8 cellular contexts compared by ENCODE assay signal in the genomic region with DNA sequence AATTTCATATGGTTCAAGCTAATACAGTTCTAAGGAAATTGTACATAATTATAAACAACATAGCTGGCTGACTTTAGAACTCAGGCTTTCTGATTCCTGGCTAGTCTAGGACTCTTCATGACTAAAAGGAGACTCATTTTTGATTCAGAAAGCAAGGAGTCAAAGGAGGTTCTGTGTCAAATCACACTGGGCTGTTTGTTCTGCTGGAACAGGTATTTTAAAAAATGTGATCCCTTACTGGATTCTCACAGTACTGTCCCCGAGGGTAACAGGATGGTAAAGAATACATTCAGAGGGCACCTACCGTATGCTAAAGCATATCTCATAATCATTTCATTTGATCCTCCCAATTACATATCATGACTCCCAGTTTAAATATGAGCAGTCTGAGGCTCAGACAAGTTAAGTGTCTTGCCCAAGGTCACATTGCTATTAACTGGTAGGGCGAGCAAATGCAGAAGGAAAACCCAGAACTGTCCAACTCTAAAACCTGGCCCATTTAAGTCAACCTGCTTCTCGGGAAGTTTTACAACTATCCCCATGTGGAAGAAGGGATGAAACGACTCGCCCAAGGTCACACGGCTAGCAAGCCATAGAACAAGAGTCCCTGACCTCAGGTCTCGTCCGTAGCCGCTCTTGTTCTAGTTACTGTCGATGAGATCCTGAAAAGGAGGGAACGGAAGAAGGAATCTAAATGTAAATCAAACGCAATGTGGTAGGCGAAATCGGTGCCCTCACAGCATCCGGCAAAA. TPM values are rescaled to one million over a fixed set of nuclear protein-coding genes. Genes with fewer than 3 reads are reported as not detected.
DNase-seq lines count a peak whose midpoint lies in the region; ATAC-seq and TF ChIP-seq lines count a peak whose summit lies in the region.

No MANE protein-coding gene starts in this region.

- H3K4me1 Mint-ChIP-seq in naive thymus-derived CD8-positive, alpha-beta T cell, result peaks cover 7 to 30% (median 20%) of the 10 kb centered on the region in 4 donors

- H3K4me1 ChIP-seq in HAP-1 (peaks cover 13% of the 10 kb centered on the region), Panc1 (ENCODE audit: control insufficient read depth, insufficient read depth, low read length) (peaks cover 14% of the 10 kb centered on the region)

- H3K27me3 ChIP-seq in HAP-1 (ENCODE audit: low read depth), result no peaks in the 10 kb centered on the region
- no peaks in the 10 kb centered on the region for H3K27me3 ChIP-seq in Panc1 (ENCODE audit: control insufficient read depth, insufficient read depth, low read length)

- no peaks in the 10 kb centered on the region for H3K9me3 Mint-ChIP-seq in naive thymus-derived CD8-positive, alpha-beta T cell

- peaks cover 0 to 15% (median 0%) of the 10 kb centered on the region in 3 donors for H3K36me3 Mint-ChIP-seq in naive thymus-derived CD8-positive, alpha-beta T cell

- H3K4me3 Mint-ChIP-seq in naive thymus-derived CD8-positive, alpha-beta T cell, result peak overlapping the region; percentile 93 to 100 (median 98)

- peaks cover 9% of the 10 kb centered on the region for H3K36me3 ChIP-seq in HAP-1 (replicated peaks)
- peaks cover 8% of the 10 kb centered on the region for H3K36me3 ChIP-seq in Panc1 (ENCODE audit: control insufficient read depth, insufficient read depth, low read length)

- no peak for TF ChIP-seq CTCF in Panc1 (IDR thresholded peaks at IDR 0.05)
- TF ChIP-seq CTCF in epithelial cell of esophagus (IDR thresholded peaks at IDR 0.05; ENCODE audit: insufficient read depth, low read depth, low read length, missing control alignments), result no peak

- in situ Hi-C loops in HAP-1 (cut with MboI; ENCODE audit: low sequenced_read_pairs) (no loop called here), Panc1 (cut with HindIII; ENCODE audit: low pct_unique_long_range_greater_than_20kb, low sequenced_read_pairs) (no loop called here)

- TSS peak; percentile 77 for BruUV-seq in Panc1 (replicated peaks; lab: Mats Ljungman, UMichigan)

- intact Hi-C loops in Panc1 (cut with micrococcal nuclease; ENCODE audit: unreplicated experiment) (no loop called here), head of caudate nucleus (cut with DNase I) (no loop called here)

- POLR2A ChIA-PET in Panc1 (lab: Charles Lee), result no interaction called here
- POLR2A ChIA-PET in naive thymus-derived CD8-positive, alpha-beta T cell (lab: Charles Lee), result no interaction called here

- DNase-seq in HAP-1 (ENCODE audit: low spot score in 2 of 2), result no peak
- no peak for DNase-seq in Panc1 (ENCODE audit: low read depth, low spot score)
- DNase-seq in epithelial cell of esophagus (ENCODE audit: low read depth), result peak; percentile 8
- peak in 1 of 10 donors; percentile 9 for DNase-seq in naive thymus-derived CD8-positive, alpha-beta T cell
- no peak for DNase-seq in SHP77 (lab: John Stamatoyannopoulos, UW)
- DNase-seq in KG1 (lab: John Stamatoyannopoulos, UW), result no peak
- DNase-seq in head of caudate nucleus, result no peak

- peak overlapping the region; percentile 95 to 100 (median 98) for H3K27ac Mint-ChIP-seq in naive thymus-derived CD8-positive, alpha-beta T cell

- H3K4me3 ChIP-seq in HAP-1 (peak overlapping the region; percentile 83), Panc1 (ENCODE audit: low read depth in 2 of 2, low read length in 2 of 2) (peak overlapping the region; percentile 94 to 99), epithelial cell of esophagus (ENCODE audit: low read length) (peak overlapping the region; percentile 92)

- H3K27ac ChIP-seq in Panc1 (ENCODE audit: low read length), result peak overlapping the region; percentile 97

- no peaks in the 10 kb centered on the region for H3K27me3 Mint-ChIP-seq in naive thymus-derived CD8-positive, alpha-beta T cell

- ATAC-seq in GM18498 (IDR thresholded peaks at IDR 0.05; ENCODE audit: unreplicated experiment), result peak; percentile 24
- ATAC-seq in Panc1, result peak; percentile 34
- no peak for ATAC-seq in naive thymus-derived CD8-positive, alpha-beta T cell

- CTCF ChIA-PET in Panc1 (lab: Charles Lee), result no interaction called here

- H3K9me3 ChIP-seq in HAP-1 (no peaks in the 10 kb centered on the region), Panc1 (ENCODE audit: control insufficient read depth, insufficient read depth, low read depth, low read length) (no peaks in the 10 kb centered on the region)

RNA-seq across cellular contexts. Expression of a gene that starts 0.7 kb away (rescaled TPM):
- total RNA-seq in Panc1 (2021; ENCODE audit: unreplicated experiment), result 43.0 TPM
- polyA plus RNA-seq in Panc1 (2012; ENCODE audit: insufficient read length), result 9.5 TPM
- total RNA-seq in naive thymus-derived CD8-positive, alpha-beta T cell, result 10 to 100 TPM; 65.2 to 67.1 TPM
- polyA plus RNA-seq in naive thymus-derived CD8-positive, alpha-beta T cell, result 10 to 100 TPM in 1 of 3 donors, 1 to 10 TPM in 2; 7.4 to 15.3 (median 8.7) TPM

Comparison
In these comparisons a context has a peak if more than half of its experiments do, and no peak if none do; other contexts are left out.
1. ATAC-seq: peak in GM18498 (single experiment) and Panc1 (single experiment); none in naive thymus-derived CD8-positive, alpha-beta T cell (0 of 2).
2. Peak in every context shown above with its lines, with median percentiles within 50 percentile points of each other: H3K4me3 ChIP-seq.